ENCODE assay signal across 1 cellular context in the genomic region with DNA sequence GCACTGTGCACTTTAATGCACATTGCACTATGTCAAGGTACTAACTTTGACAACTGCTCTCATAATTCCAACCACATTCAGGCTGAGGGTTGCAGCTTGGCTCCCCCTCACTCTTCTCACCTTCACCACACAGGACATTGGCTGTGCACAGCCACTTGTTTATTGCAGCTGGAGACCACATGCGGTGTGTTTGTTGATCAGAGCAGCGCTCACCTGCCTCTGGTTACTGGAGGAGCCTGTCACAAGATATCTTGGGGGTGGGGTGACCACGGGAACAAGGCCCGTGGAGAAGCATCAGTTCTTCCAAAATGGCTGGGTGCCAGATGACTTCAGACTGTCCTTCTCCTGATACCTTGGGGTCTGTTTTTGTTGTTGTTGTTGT.
TF ChIP-seq lines count a peak whose summit lies in the region.

No MANE protein-coding gene starts in this region.

TF ChIP-seq in IMR-90, 13 proteins besides CTCF, POLR2A, EP300 and RAD21 (continued from another document):
- TF ChIP-seq CEBPB (IDR thresholded peaks at IDR 0.05; ENCODE audit: low read depth, low read length), result no peak
- TF ChIP-seq CHD1 (IDR thresholded peaks at IDR 0.05; ENCODE audit: low read depth, low read length), result no peak
- TF ChIP-seq FOS (IDR thresholded peaks at IDR 0.05; ENCODE audit: low read depth, low read length), result no peak
- TF ChIP-seq MXI1 (IDR thresholded peaks at IDR 0.05; ENCODE audit: borderline replicate concordance, low read depth, low read length), result no peak
- no peak for TF ChIP-seq MAZ (IDR thresholded peaks at IDR 0.05; ENCODE audit: borderline replicate concordance, low read depth, low read length)
- no peak for TF ChIP-seq BHLHE40 (IDR thresholded peaks at IDR 0.05; ENCODE audit: low read depth, low read length)
- no peak for TF ChIP-seq MAFK (IDR thresholded peaks at IDR 0.05; ENCODE audit: low read depth, low read length)
- TF ChIP-seq SMC3 (IDR thresholded peaks at IDR 0.05; ENCODE audit: low read depth, low read length), result no peak
- TF ChIP-seq USF2 (IDR thresholded peaks at IDR 0.05; ENCODE audit: low read depth, low read length), result no peak
- no peak for TF ChIP-seq RFX5 (IDR thresholded peaks at IDR 0.05; ENCODE audit: low read depth, low read length)
